In the genomic region with DNA sequence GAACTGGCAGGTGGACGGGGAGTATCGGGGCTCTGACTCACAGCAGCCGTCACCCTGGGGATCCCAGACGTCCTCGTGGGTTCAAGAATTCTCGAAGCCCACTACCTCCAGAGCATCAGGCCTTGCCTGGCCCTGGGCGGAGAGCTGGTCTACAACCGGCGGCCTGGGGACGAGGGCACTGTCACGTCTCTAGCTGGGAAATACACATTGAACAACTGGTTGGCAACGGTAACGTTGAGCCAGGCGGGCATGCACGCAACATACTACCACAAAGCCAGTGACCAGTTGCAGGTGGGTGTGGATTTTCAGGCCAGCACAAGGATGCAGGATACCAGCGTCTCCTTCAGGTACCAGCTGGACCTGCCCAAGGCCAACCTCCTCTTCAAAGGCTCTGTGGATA, we compare ENCODE assay signal across 8 cellular contexts.
DNase-seq lines count a peak whose midpoint lies in the region; ATAC-seq, FAIRE-seq and TF ChIP-seq lines count a peak whose summit lies in the region.
"Not testable (repeated sequence)": the region's sequence is repeated elsewhere in the genome, so short reads cannot be mapped to it uniquely, and the experiment has no call there.

No MANE protein-coding gene starts in this region.

- DNase-seq in Daoy (ENCODE audit: low read depth) (peak; percentile 0), WTC11 (ENCODE audit: low spot score) (peak; percentile 10), body of pancreas (peak; percentile 1 to 11 (median 8)), Right ventricle myocardium superior (peak; percentile 39), kidney (peak; percentile 67), mucosa of descending colon (peak in 2 of 3 donors; percentile 15 to 68), psoas muscle (peak; percentile 7 to 62), tibial artery (peak; percentile 21 to 51)

- H3K9me3 Mint-ChIP-seq in WTC11, result not testable (repeated sequence)

- ATAC-seq in WTC11; body of pancreas; Right ventricle myocardium superior (ENCODE audit: poor library complexity); psoas muscle: not testable (repeated sequence)
- ATAC-seq in mucosa of descending colon, result peak; percentile 37

- TF ChIP-seq CTCF in WTC11 (IDR thresholded peaks at IDR 0.05); body of pancreas (IDR thresholded peaks at IDR 0.05); kidney (IDR thresholded peaks at IDR 0.05; ENCODE audit: borderline replicate concordance, extremely low read depth, insufficient read depth); mucosa of descending colon (IDR thresholded peaks at IDR 0.05); psoas muscle (IDR thresholded peaks at IDR 0.05); tibial artery (IDR thresholded peaks at IDR 0.05): not testable (repeated sequence)

- WGBS in body of pancreas, 2 donors, result 20 to 85% methylated on average over 1 to 16 of the region's 16 CpGs
- WGBS in psoas muscle, 3 donors, result 81 to 93% (median 89%) methylated on average over 9 to 15 of the region's 16 CpGs

- not testable (repeated sequence) for H3K27ac ChIP-seq in body of pancreas; kidney (ENCODE audit: low read depth in 2 of 2, low read length in 2 of 2); psoas muscle; tibial artery

- H3K27me3 Mint-ChIP-seq in WTC11 (ENCODE audit: low read depth), result not testable (repeated sequence)

- H3K9me3 ChIP-seq in body of pancreas; kidney (ENCODE audit: control insufficient read depth in 1 of 2, low read length in 2 of 2); mucosa of descending colon; psoas muscle; tibial artery: not testable (repeated sequence)

- intact Hi-C loops in body of pancreas (cut with DNase I); Right ventricle myocardium superior (cut with DNase I); kidney (cut with DNase I); mucosa of descending colon (cut with DNase I, micrococcal nuclease); psoas muscle (cut with DNase I); tibial artery (cut with DNase I; ENCODE audit: low total_unique reads): not testable (repeated sequence)

- H3K4me1 Mint-ChIP-seq in WTC11, result not testable (repeated sequence)

- H3K9ac ChIP-seq in kidney (ENCODE audit: low read length in 2 of 2), result not testable (repeated sequence)

- not testable (repeated sequence) for H3K4me3 ChIP-seq in body of pancreas; kidney (ENCODE audit: low read length in 2 of 2); mucosa of descending colon; psoas muscle; tibial artery

- not testable (repeated sequence) for H3K36me3 ChIP-seq in body of pancreas (replicated peaks in 1 of 2; ENCODE audit: insufficient read depth in 1 of 2, low read depth in 2 of 2); kidney (ENCODE audit: control insufficient read depth in 1 of 2, insufficient read depth in 2 of 2, low read length in 2 of 2); mucosa of descending colon (ENCODE audit: low read depth); psoas muscle (ENCODE audit: insufficient read depth in 1 of 2, low read depth in 1 of 2); tibial artery

- not testable (repeated sequence) for H3K27ac Mint-ChIP-seq in WTC11

- H3K27me3 ChIP-seq in body of pancreas; psoas muscle (ENCODE audit: insufficient read depth in 3 of 3, low read length in 2 of 3); tibial artery: not testable (repeated sequence)

- not testable (repeated sequence) for H3K36me3 Mint-ChIP-seq in WTC11

- not testable (repeated sequence) for FAIRE-seq in kidney (lab: Jason Lieb, UNC)

- not testable (repeated sequence) for H3K4me3 Mint-ChIP-seq in WTC11

- not testable (repeated sequence) for TF ChIP-seq POLR2A in body of pancreas (IDR thresholded peaks at IDR 0.05)

- POLR2A ChIA-PET in WTC11 (lab: Charles Lee), result not testable (repeated sequence)

- CTCF ChIA-PET in WTC11 (lab: Charles Lee), result not testable (repeated sequence)

- H3K4me1 ChIP-seq in body of pancreas; kidney (ENCODE audit: control insufficient read depth in 1 of 2, insufficient read depth in 1 of 2, low read depth in 1 of 2, low read length in 2 of 2); mucosa of descending colon (ENCODE audit: low read depth); psoas muscle; tibial artery: not testable (repeated sequence)

Comparison
In these comparisons a context has a peak if more than half of its experiments do, and no peak if none do; other contexts are left out.
1. DNase-seq: peak in every context shown above with its lines; median percentile 67 in kidney; 42 in mucosa of descending colon; 39 in Right ventricle myocardium superior; 36 in tibial artery; 34 in psoas muscle; 10 in WTC11; 8 in body of pancreas; 0 in Daoy.